16 cellular contexts compared by ENCODE assay signal in genomic region chr5:141933151-141933550, GRCh38. TPM values are rescaled to one million over a fixed set of nuclear protein-coding genes. Genes with fewer than 3 reads are reported as not detected.
DNase-seq lines count a peak whose midpoint lies in the region; ATAC-seq and TF ChIP-seq lines count a peak whose summit lies in the region.
"Had no signal": no experiment of that assay in that cellular context is flagged by ENCODE, and none has a peak within 500 bp of the region (broad histone marks: within the 10 kb centered on the region; RNA-seq: fewer than 3 reads in every experiment).

No MANE protein-coding gene starts in this region.

- TF ChIP-seq CTCF in esophagus squamous epithelium (IDR thresholded peaks at IDR 0.05) (no peak), glutamatergic neuron (IDR thresholded peaks at IDR 0.05; ENCODE audit: partially characterized antibody, unreplicated experiment) (no peak)

- H3K36me3 ChIP-seq in esophagus squamous epithelium: peaks cover 49 to 100% (median 62%) of the 10 kb centered on the region in 3 donors

- H3K4me1 ChIP-seq in esophagus squamous epithelium: peaks cover 0 to 22% (median 4%) of the 10 kb centered on the region in 3 donors
- H3K4me1 ChIP-seq: Caco-2 had no signal

- H3K27me3 Mint-ChIP-seq in glutamatergic neuron (ENCODE audit: unreplicated experiment): peaks cover 1% of the 10 kb centered on the region
- H3K27me3 Mint-ChIP-seq: CD4-positive, alpha-beta T cell had no signal

- peak overlapping the region; percentile 20 for H3K27ac Mint-ChIP-seq in stimulated activated effector memory CD8-positive, alpha-beta T cell treated with anti-CD3 and anti-CD28 coated beads, Interleukin-12 subunit alpha, Interleukin-12 subunit beta, amount 100 ng/mL, for 72 hours
- H3K27ac Mint-ChIP-seq in glutamatergic neuron (ENCODE audit: unreplicated experiment): no peak overlapping the region
- H3K27ac Mint-ChIP-seq: CD4-positive, alpha-beta T cell; CD8-positive, alpha-beta T cell had no signal

- DNase-seq in SK-MEL-5 (ENCODE audit: low read depth, low spot score): peak; percentile 58
- DNase-seq in stimulated activated effector memory CD8-positive, alpha-beta T cell treated with anti-CD3 and anti-CD28 coated beads, Interleukin-12 subunit alpha, Interleukin-12 subunit beta, amount 100 ng/mL, for 72 hours (ENCODE audit: low spot score in 2 of 2): no peak
- no peak for DNase-seq in esophagus squamous epithelium (lab: John Stamatoyannopoulos, UW)
- DNase-seq in glutamatergic neuron: no peak
- DNase-seq: 8988T; ACHN; Caco-2; Calu3; CD4-positive, alpha-beta T cell; CD8-positive, alpha-beta T cell; DMS79 treated with DMSO at 0.1 percent for 48 hours; GF-D8 had no signal

- H3K4me3 ChIP-seq in esophagus squamous epithelium: no peak overlapping the region
- H3K4me3 ChIP-seq: BLaER1 treated with 17β-estradiol and CSF1 and Interleukin-3, amounts not matched to agents 10 nM and 100 nM had no signal

- H3K27me3 ChIP-seq in esophagus squamous epithelium: no peaks in the 10 kb centered on the region
- H3K27me3 ChIP-seq: BLaER1 treated with 17β-estradiol and CSF1 and Interleukin-3, amounts not matched to agents 10 nM and 100 nM had no signal

- no peaks in the 10 kb centered on the region for H3K9me3 Mint-ChIP-seq in stimulated activated effector memory CD8-positive, alpha-beta T cell treated with anti-CD3 and anti-CD28 coated beads, Interleukin-12 subunit alpha, Interleukin-12 subunit beta, amount 100 ng/mL, for 72 hours
- peaks cover 5% of the 10 kb centered on the region for H3K9me3 Mint-ChIP-seq in glutamatergic neuron (ENCODE audit: unreplicated experiment)
- H3K9me3 Mint-ChIP-seq: CD4-positive, alpha-beta T cell; CD8-positive, alpha-beta T cell had no signal

- TF ChIP-seq POLR2A in esophagus squamous epithelium (IDR thresholded peaks at IDR 0.05): no peak

- H3K4me1 Mint-ChIP-seq in stimulated activated effector memory CD8-positive, alpha-beta T cell treated with anti-CD3 and anti-CD28 coated beads, Interleukin-12 subunit alpha, Interleukin-12 subunit beta, amount 100 ng/mL, for 72 hours: peaks cover 6% of the 10 kb centered on the region
- H3K4me1 Mint-ChIP-seq in glutamatergic neuron (ENCODE audit: low read depth, unreplicated experiment): no peaks in the 10 kb centered on the region

- ATAC-seq in stimulated activated effector memory CD8-positive, alpha-beta T cell treated with anti-CD3 and anti-CD28 coated beads, Interleukin-12 subunit alpha, Interleukin-12 subunit beta, amount 100 ng/mL, for 72 hours: no peak
- ATAC-seq in GM21528 (IDR thresholded peaks at IDR 0.05; ENCODE audit: low FRiP score, unreplicated experiment): no peak
- ATAC-seq: CD8-positive, alpha-beta T cell had no signal

- no peaks in the 10 kb centered on the region for H3K9me3 ChIP-seq in esophagus squamous epithelium
- H3K9me3 ChIP-seq: BLaER1 treated with 17β-estradiol and CSF1 and Interleukin-3, amounts not matched to agents 10 nM and 100 nM; Caco-2 had no signal

- H3K27ac ChIP-seq in esophagus squamous epithelium: no peak overlapping the region
- H3K27ac ChIP-seq: BLaER1 treated with 17β-estradiol and CSF1 and Interleukin-3, amounts not matched to agents 10 nM and 100 nM; C4-2B had no signal

- H3K36me3 Mint-ChIP-seq in stimulated activated effector memory CD8-positive, alpha-beta T cell treated with anti-CD3 and anti-CD28 coated beads, Interleukin-12 subunit alpha, Interleukin-12 subunit beta, amount 100 ng/mL, for 72 hours: peaks cover 94% of the 10 kb centered on the region
- H3K36me3 Mint-ChIP-seq in glutamatergic neuron (ENCODE audit: unreplicated experiment): no peaks in the 10 kb centered on the region

- 80 to 94% methylated on average over 6 to 7 of the region's 7 CpGs for WGBS in esophagus squamous epithelium, 2 donors

- H3K4me3 Mint-ChIP-seq in stimulated activated effector memory CD8-positive, alpha-beta T cell treated with anti-CD3 and anti-CD28 coated beads, Interleukin-12 subunit alpha, Interleukin-12 subunit beta, amount 100 ng/mL, for 72 hours: no peak overlapping the region
- H3K4me3 Mint-ChIP-seq in glutamatergic neuron (ENCODE audit: unreplicated experiment): no peak overlapping the region
- H3K4me3 Mint-ChIP-seq: CD4-positive, alpha-beta T cell; CD8-positive, alpha-beta T cell had no signal

- intact Hi-C loops in esophagus squamous epithelium (cut with DNase I): no loop called here

- in situ Hi-C loops in SK-MEL-5 (cut with HindIII; ENCODE audit: low pct_unique_long_range_greater_than_20kb, low sequenced_read_pairs): no loop called here

RNA-seq across cellular contexts. Expression of gene DELE1, which starts 9.5 kb away (rescaled TPM):
- total RNA-seq in SK-MEL-5 (2014; rRNA removed; shearing (Covaris generic)): 67.1 and 74.3 TPM in 2 replicates
- polyA plus RNA-seq in SK-MEL-5 (2015; cell fraction: cytosol; rRNA removed): 60.2 and 74.4 TPM in 2 replicates
- polyA plus RNA-seq in SK-MEL-5 (2015; cell fraction: nucleus; rRNA removed): 247 and 308 TPM in 2 replicates
- 10 to 100 TPM; 27.3 to 68.5 (median 37.1) TPM for total RNA-seq in esophagus squamous epithelium
- 108 TPM for total RNA-seq in glutamatergic neuron (ENCODE audit: unreplicated experiment)

RNA-seq across cellular contexts. Expression of gene PCDH12, which starts 24.9 kb away (rescaled TPM):
- total RNA-seq in SK-MEL-5 (2014; rRNA removed; shearing (Covaris generic)): not detected in 2 replicates
- 0.04 TPM in 1 of 2 replicates, not detected in the other for polyA plus RNA-seq in SK-MEL-5 (2015; cell fraction: cytosol; rRNA removed)
- polyA plus RNA-seq in SK-MEL-5 (2015; cell fraction: nucleus; rRNA removed): not detected in 2 replicates
- total RNA-seq in esophagus squamous epithelium: 1 to 10 TPM in 1 of 4 donors, under 1 TPM in 3; 0.19 to 1.9 (median 0.78) TPM
- total RNA-seq in glutamatergic neuron (ENCODE audit: unreplicated experiment): 1.7 TPM
- total RNA-seq: Caco-2; Calu3; CD4-positive, alpha-beta T cell; CD8-positive, alpha-beta T cell had no signal
- polyA plus RNA-seq: AG04450 had no signal

RNA-seq across cellular contexts. Expression of gene RNF14, which starts 35.8 kb away (rescaled TPM):
- 213 and 228 TPM in 2 replicates for total RNA-seq in SK-MEL-5 (2014; rRNA removed; shearing (Covaris generic))
- polyA plus RNA-seq in SK-MEL-5 (2015; cell fraction: cytosol; rRNA removed): 77.5 and 92.9 TPM in 2 replicates
- polyA plus RNA-seq in SK-MEL-5 (2015; cell fraction: nucleus; rRNA removed): 47.1 and 54.6 TPM in 2 replicates
- total RNA-seq in esophagus squamous epithelium (10 to 100 TPM; 11.9 to 45.0 (median 23.6) TPM), glutamatergic neuron (ENCODE audit: unreplicated experiment) (60.8 TPM)

RNA-seq across cellular contexts. Expression of gene PCDH1, which starts 54.9 kb away (rescaled TPM):
- 1.3 and 2.7 TPM in 2 replicates for total RNA-seq in SK-MEL-5 (2014; rRNA removed; shearing (Covaris generic))
- polyA plus RNA-seq in SK-MEL-5 (2015; cell fraction: cytosol; rRNA removed): 1.4 and 1.6 TPM in 2 replicates
- polyA plus RNA-seq in SK-MEL-5 (2015; cell fraction: nucleus; rRNA removed): 1.2 and 1.4 TPM in 2 replicates
- total RNA-seq in esophagus squamous epithelium (100 to 1,000 TPM in 1 of 4 donors, 10 to 100 TPM in 3; 51.3 to 131 (median 67.9) TPM), glutamatergic neuron (ENCODE audit: unreplicated experiment) (7.9 TPM)
